Comparison of ENCODE assay signal across 14 cellular contexts in the genomic region with DNA sequence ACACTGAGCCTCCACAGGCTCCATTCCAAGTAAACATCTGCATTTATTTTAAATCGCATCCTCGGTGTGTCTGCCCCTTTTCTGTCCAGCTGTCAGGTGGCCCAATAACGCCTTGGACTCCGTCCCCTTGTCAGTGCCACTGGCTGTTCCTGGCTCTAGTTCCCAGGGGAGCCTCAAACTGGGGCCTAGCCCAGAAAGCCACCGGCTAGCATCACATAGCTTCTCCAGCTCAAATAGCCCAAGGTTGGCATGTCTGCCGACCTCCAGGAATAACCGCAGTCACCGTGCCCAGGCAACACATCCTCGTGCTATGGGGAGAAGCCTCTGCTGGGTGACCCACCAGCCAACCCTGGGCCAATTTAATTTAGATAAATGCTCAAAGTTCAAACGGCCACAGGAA. TPM values are rescaled to one million over a fixed set of nuclear protein-coding genes. Genes with fewer than 3 reads are reported as not detected.
"Had no signal": no experiment of that assay in that cellular context is flagged by ENCODE, and none has a peak within 500 bp of the region (broad histone marks: within the 10 kb centered on the region; RNA-seq: fewer than 3 reads in every experiment).

No MANE protein-coding gene starts in this region.

- H3K27ac Mint-ChIP-seq: nephron progenitor cell had no signal

- H3K4me3 ChIP-seq: esophagus muscularis mucosa, ovary, skin epidermis, uterus had no signal

- H3K27me3 ChIP-seq: brain microvascular endothelial cell, esophagus muscularis mucosa, ovary, uterus had no signal

- H3K9me3 Mint-ChIP-seq: activated CD8-positive, alpha-beta T cell treated with anti-CD3 and anti-CD28 coated beads for 36 hours; dendritic cell treated with granulocyte-macrophage colony-stimulating factor and Interleukin-4, amounts not matched to agents 40 ng/mL and 50 ng/mL, for 4 days; immature natural killer cell; nephron progenitor cell; T-cell had no signal

- H3K4me3 Mint-ChIP-seq: activated CD4-positive, alpha-beta T cell treated with anti-CD3 and anti-CD28 coated beads for 36 hours; activated CD8-positive, alpha-beta T cell treated with anti-CD3 and anti-CD28 coated beads for 36 hours; dendritic cell treated with granulocyte-macrophage colony-stimulating factor and Interleukin-4, amounts not matched to agents 40 ng/mL and 50 ng/mL, for 4 days; immature natural killer cell; nephron progenitor cell; T-cell had no signal

- DNase-seq: activated CD8-positive, alpha-beta T cell treated with anti-CD3 and anti-CD28 coated beads for 36 hours; brain microvascular endothelial cell; cerebellar nuclear complex had no signal

- H3K27ac ChIP-seq: brain microvascular endothelial cell, esophagus muscularis mucosa, ovary, skin epidermis, uterus, WERI-Rb-1 had no signal

- H3K9me3 ChIP-seq: esophagus muscularis mucosa, ovary, uterus had no signal

- H3K4me1 Mint-ChIP-seq: immature natural killer cell had no signal

- H3K36me3 ChIP-seq: ovary, uterus had no signal

- H3K27me3 Mint-ChIP-seq: activated CD4-positive, alpha-beta T cell treated with anti-CD3 and anti-CD28 coated beads for 36 hours; activated CD8-positive, alpha-beta T cell treated with anti-CD3 and anti-CD28 coated beads for 36 hours; dendritic cell treated with granulocyte-macrophage colony-stimulating factor and Interleukin-4, amounts not matched to agents 40 ng/mL and 50 ng/mL, for 4 days; T-cell had no signal

- H3K4me1 ChIP-seq: uterus had no signal

RNA-seq across cellular contexts. Expression of gene STKLD1, which starts 29.9 kb away (rescaled TPM):
- total RNA-seq: mesenteric fat pad had no signal
